1 cellular context compared by ENCODE assay signal in the genomic region with DNA sequence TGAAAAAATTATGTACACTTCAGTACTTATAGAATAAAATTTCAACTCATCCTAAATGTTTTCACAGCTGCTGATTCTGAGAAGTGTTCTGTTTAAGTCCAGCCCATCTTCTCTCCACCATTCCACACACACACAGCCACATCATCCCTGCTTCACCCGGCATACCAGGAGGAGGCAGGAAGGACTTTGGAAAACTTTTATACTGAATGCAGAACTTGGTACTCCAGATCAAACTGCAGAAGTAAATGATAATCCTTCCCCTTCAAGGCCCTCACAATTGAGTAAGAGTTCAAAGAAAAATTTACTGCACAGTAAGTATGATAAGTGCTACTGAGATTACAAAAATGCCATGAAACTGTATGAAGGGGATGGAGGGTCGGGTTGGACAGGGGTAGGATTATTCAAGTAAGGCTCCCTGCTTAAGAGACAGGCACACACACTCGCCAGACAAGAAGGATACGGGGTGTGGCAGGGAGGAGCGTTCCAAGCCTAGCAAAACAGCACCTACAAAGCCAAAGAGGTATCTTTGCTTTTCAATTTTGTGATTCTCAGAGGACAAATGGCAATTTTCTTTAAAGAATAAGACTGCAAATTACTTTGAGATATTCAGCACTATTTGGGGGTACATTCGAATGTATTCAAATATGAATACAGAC.
TF ChIP-seq lines count a peak whose summit lies in the region.

No MANE protein-coding gene starts in this region.

TF ChIP-seq in endothelial cell of umbilical vein, 7 proteins besides CTCF, POLR2A, EP300 and RAD21 (continued from another document):
- TF ChIP-seq JUN (IDR thresholded peaks at IDR 0.05; ENCODE audit: borderline replicate concordance, insufficient read depth, insufficient read length, low read depth) (no peak), GATA2 (IDR thresholded peaks at IDR 0.05; ENCODE audit: insufficient read depth, insufficient read length, low read depth, low read length) (no peak), FOS (IDR thresholded peaks at IDR 0.05; ENCODE audit: borderline replicate concordance, insufficient read depth, low read length) (no peak), MYC (IDR thresholded peaks at IDR 0.05; ENCODE audit: low read depth, low read length) (no peak), EZH2 (IDR thresholded peaks at IDR 0.05; ENCODE audit: borderline replicate concordance, low read depth, low read length, severe bottlenecking) (no peak), POLR2AphosphoS5 (IDR thresholded peaks at IDR 0.05; ENCODE audit: insufficient read depth, low read depth, low read length) (no peak)
